In the genomic region with DNA sequence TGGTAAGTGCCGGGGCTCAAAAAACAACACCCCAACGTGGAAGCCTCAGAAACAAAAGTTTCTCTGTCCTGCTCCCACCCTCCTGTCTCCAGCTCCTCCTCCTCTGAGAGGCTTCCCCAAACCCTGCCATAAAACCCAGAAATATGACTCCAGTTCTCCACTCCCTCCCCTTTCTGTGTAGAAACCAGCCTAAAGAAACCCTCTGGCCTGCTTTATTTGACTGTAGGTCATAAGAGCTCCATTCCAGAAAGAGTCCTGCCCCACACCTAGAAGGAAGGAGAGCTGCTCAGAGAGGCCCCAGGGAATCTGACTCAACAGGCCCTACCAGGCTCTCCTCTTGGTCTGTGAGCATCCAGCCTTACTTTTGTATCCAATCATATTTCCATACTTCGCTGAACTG, we compare ENCODE assay signal across 11 cellular contexts. TPM values are rescaled to one million over a fixed set of nuclear protein-coding genes. Genes with fewer than 3 reads are reported as not detected.
DNase-seq lines count a peak whose midpoint lies in the region; ATAC-seq and TF ChIP-seq lines count a peak whose summit lies in the region.
"Had no signal": no experiment of that assay in that cellular context is flagged by ENCODE, and none has a peak within 500 bp of the region (broad histone marks: within the 10 kb centered on the region; RNA-seq: fewer than 3 reads in every experiment).

No MANE protein-coding gene starts in this region.

- H3K4me1 ChIP-seq in stomach: peaks cover 51 to 74% (median 62%) of the 10 kb centered on the region in 4 donors

- WGBS in stomach, 5 donors: 68 to 75% (median 71%) methylated on average over 3 of the region's 3 CpGs

- no peaks in the 10 kb centered on the region for H3K9me3 Mint-ChIP-seq in activated CD4-positive, alpha-beta T cell treated with anti-CD3 and anti-CD28 coated beads for 36 hours (ENCODE audit: low read depth)
- no peaks in the 10 kb centered on the region; the same call in 1 of the 2 replicates for H3K9me3 Mint-ChIP-seq in WTC11
- H3K9me3 Mint-ChIP-seq: activated B cell treated with CpG ODN at 0.5 μM for 24 hours had no signal

- H3K27ac ChIP-seq in stomach: peak overlapping the region; percentile 52 to 89 (median 79)
- H3K27ac ChIP-seq: thoracic aorta had no signal

- no peak for DNase-seq in activated CD4-positive, alpha-beta T cell treated with anti-CD3 and anti-CD28 coated beads for 36 hours
- no peak for DNase-seq in activated CD4-positive, alpha-beta T cell treated with anti-CD3 and anti-CD28 coated beads for 4 hours
- DNase-seq in WTC11 (ENCODE audit: low spot score): no peak
- peak; percentile 9 for DNase-seq in fibroblast of the aortic adventitia (ENCODE audit: low read depth)
- DNase-seq in stomach: no peak
- DNase-seq in activated CD4-positive, CD25-positive, alpha-beta regulatory T cell treated with anti-CD3 and anti-CD28 coated beads, Interleukin-2, amount 50 U/mL, for 72 hours: no peak
- DNase-seq: activated B cell treated with CpG ODN at 0.5 μM for 24 hours, mesendoderm had no signal

- H3K36me3 ChIP-seq in stomach: peaks cover 0 to 8% (median 3%) of the 10 kb centered on the region in 4 donors
- H3K36me3 ChIP-seq: thoracic aorta had no signal

- H3K4me1 Mint-ChIP-seq in activated CD4-positive, alpha-beta T cell treated with anti-CD3 and anti-CD28 coated beads for 36 hours: peaks cover 86% of the 10 kb centered on the region
- H3K4me1 Mint-ChIP-seq in WTC11: peaks cover 27% of the 10 kb centered on the region

- no peaks in the 10 kb centered on the region for H3K27me3 Mint-ChIP-seq in activated CD4-positive, alpha-beta T cell treated with anti-CD3 and anti-CD28 coated beads for 36 hours
- H3K27me3 Mint-ChIP-seq in WTC11 (ENCODE audit: low read depth): no peaks in the 10 kb centered on the region

- intact Hi-C loops in activated CD4-positive, alpha-beta T cell treated with anti-CD3 and anti-CD28 coated beads for 36 hours (cut with DNase I, micrococcal nuclease): no loop called here
- intact Hi-C loops in stomach (cut with DNase I; ENCODE audit: low total_unique reads): no loop called here

- TF ChIP-seq CTCF in WTC11 (IDR thresholded peaks at IDR 0.05) (no peak), fibroblast of the aortic adventitia (IDR thresholded peaks at IDR 0.05; ENCODE audit: insufficient read depth, low read length) (no peak), stomach (IDR thresholded peaks at IDR 0.05) (no peak)

- CTCF ChIA-PET in activated CD4-positive, alpha-beta T cell treated with anti-CD3 and anti-CD28 coated beads for 36 hours (lab: Charles Lee): interaction anchor here (0.6 to 3.7 kb wide), 5 partner anchors 9 to 221 kb away, joined by 3 to 12 read pairs (median 4); a partner anchor contains a TSS
- CTCF ChIA-PET in WTC11 (lab: Charles Lee): interaction anchor here (1.1 to 1.5 kb wide), 3 partner anchors 9 to 378 kb away, joined by 4 to 10 read pairs (median 6); no protein-coding TSS in a partner anchor

- H3K4me3 ChIP-seq in fibroblast of the aortic adventitia (ENCODE audit: low read depth, low read length) (no peak overlapping the region), stomach (peak overlapping the region in 1 of 4 donors; percentile 24)
- H3K4me3 ChIP-seq: thoracic aorta had no signal

- H3K36me3 Mint-ChIP-seq in activated CD4-positive, alpha-beta T cell treated with anti-CD3 and anti-CD28 coated beads for 36 hours (ENCODE audit: low read depth): no peaks in the 10 kb centered on the region
- no peaks in the 10 kb centered on the region for H3K36me3 Mint-ChIP-seq in WTC11

- H3K27me3 ChIP-seq in stomach: no peaks in the 10 kb centered on the region

- ATAC-seq in activated CD4-positive, alpha-beta T cell treated with anti-CD3 and anti-CD28 coated beads for 36 hours: no peak
- ATAC-seq in WTC11 (no peak), HG02885 (IDR thresholded peaks at IDR 0.05; ENCODE audit: poor library complexity, unreplicated experiment) (no peak), GM18519 (IDR thresholded peaks at IDR 0.05; ENCODE audit: low FRiP score, unreplicated experiment) (no peak)

- H3K27ac Mint-ChIP-seq in activated CD4-positive, alpha-beta T cell treated with anti-CD3 and anti-CD28 coated beads for 36 hours: peak overlapping the region; percentile 44
- peak overlapping the region; percentile 68; the same call in 1 of the 2 replicates for H3K27ac Mint-ChIP-seq in WTC11
- H3K27ac Mint-ChIP-seq: activated B cell treated with CpG ODN at 0.5 μM for 24 hours had no signal

- H3K9me3 ChIP-seq in stomach: no peaks in the 10 kb centered on the region
- H3K9me3 ChIP-seq: thoracic aorta had no signal

- TF ChIP-seq POLR2A in stomach (IDR thresholded peaks at IDR 0.05): no peak

- no peak for TF ChIP-seq EP300 in stomach (IDR thresholded peaks at IDR 0.05)

- POLR2A ChIA-PET in activated CD4-positive, alpha-beta T cell treated with anti-CD3 and anti-CD28 coated beads for 36 hours (lab: Charles Lee): interaction anchor here (1.8 to 4.4 kb wide), 2 partner anchors 16 to 18 kb away, joined by 4 to 25 read pairs; a partner anchor contains a TSS
- POLR2A ChIA-PET in WTC11 (lab: Charles Lee): no interaction called here

- no peak overlapping the region for H3K4me3 Mint-ChIP-seq in activated CD4-positive, alpha-beta T cell treated with anti-CD3 and anti-CD28 coated beads for 36 hours
- H3K4me3 Mint-ChIP-seq in WTC11: no peak overlapping the region
- H3K4me3 Mint-ChIP-seq: activated B cell treated with CpG ODN at 0.5 μM for 24 hours had no signal

TF ChIP-seq in WTC11, 78 proteins besides CTCF, POLR2A, EP300 and RAD21 (continues in another document):
- TF ChIP-seq ZNF396 (CRISPR knock-in tag; IDR thresholded peaks at IDR 0.05; ENCODE audit: borderline replicate concordance): no peak
- TF ChIP-seq, protein P1, sequence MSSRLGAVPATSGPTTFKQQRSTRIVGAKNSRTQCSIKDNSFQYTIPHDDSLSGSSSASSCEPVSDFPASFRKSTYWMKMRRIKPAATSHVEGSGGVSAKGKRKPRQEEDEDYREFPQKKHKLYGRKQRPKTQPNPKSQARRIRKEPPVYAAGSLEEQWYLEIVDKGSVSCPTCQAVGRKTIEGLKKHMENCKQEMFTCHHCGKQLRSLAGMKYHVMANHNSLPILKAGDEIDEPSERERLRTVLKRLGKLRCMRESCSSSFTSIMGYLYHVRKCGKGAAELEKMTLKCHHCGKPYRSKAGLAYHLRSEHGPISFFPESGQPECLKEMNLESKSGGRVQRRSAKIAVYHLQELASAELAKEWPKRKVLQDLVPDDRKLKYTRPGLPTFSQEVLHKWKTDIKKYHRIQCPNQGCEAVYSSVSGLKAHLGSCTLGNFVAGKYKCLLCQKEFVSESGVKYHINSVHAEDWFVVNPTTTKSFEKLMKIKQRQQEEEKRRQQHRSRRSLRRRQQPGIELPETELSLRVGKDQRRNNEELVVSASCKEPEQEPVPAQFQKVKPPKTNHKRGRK (CRISPR knock-in tag; IDR thresholded peaks at IDR 0.05; ENCODE audit: borderline replicate concordance): no peak
- TF ChIP-seq, protein P2, sequence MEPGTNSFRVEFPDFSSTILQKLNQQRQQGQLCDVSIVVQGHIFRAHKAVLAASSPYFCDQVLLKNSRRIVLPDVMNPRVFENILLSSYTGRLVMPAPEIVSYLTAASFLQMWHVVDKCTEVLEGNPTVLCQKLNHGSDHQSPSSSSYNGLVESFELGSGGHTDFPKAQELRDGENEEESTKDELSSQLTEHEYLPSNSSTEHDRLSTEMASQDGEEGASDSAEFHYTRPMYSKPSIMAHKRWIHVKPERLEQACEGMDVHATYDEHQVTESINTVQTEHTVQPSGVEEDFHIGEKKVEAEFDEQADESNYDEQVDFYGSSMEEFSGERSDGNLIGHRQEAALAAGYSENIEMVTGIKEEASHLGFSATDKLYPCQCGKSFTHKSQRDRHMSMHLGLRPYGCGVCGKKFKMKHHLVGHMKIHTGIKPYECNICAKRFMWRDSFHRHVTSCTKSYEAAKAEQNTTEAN (CRISPR knock-in tag; IDR thresholded peaks at IDR 0.05): no peak

RNA-seq across cellular contexts. Expression of a gene that starts 0.9 kb away (rescaled TPM):
- 1 to 10 TPM; 1.9 to 2.1 TPM for total RNA-seq in activated CD4-positive, alpha-beta T cell treated with anti-CD3 and anti-CD28 coated beads for 36 hours
- total RNA-seq in WTC11 (2021) (0.55 TPM in 1 of 3 replicates, not detected in the others), fibroblast of the aortic adventitia (ENCODE audit: low replicate concordance) (not detected in 2 replicates), stomach (100 to 1,000 TPM in 2 of 5 donors, 10 to 100 TPM in 1, 1 to 10 TPM in 1, not detected in 1; 3.1 to 237 (median 93.3) TPM)
- 1,000 to 10,000 TPM in 1 of 3 donors, 100 to 1,000 TPM in 2; 142 to 2,173 (median 337) TPM for polyA plus RNA-seq in stomach
- total RNA-seq: activated B cell treated with CpG ODN at 0.5 μM for 24 hours had no signal

RNA-seq across cellular contexts. Expression of a gene that starts 16.9 kb away (rescaled TPM):
- total RNA-seq in activated CD4-positive, alpha-beta T cell treated with anti-CD3 and anti-CD28 coated beads for 36 hours: 10 to 100 TPM; 36.4 to 45.0 TPM
- total RNA-seq in WTC11 (2021) (52.0 to 56.9 TPM (median 54.4 TPM) in 3 replicates), fibroblast of the aortic adventitia (ENCODE audit: low replicate concordance) (48.8 and 342 TPM in 2 replicates), stomach (10 to 100 TPM in 4 of 5 donors, 1 to 10 TPM in 1; 2.3 to 60.7 (median 51.7) TPM)
- polyA plus RNA-seq in stomach: 10 to 100 TPM; 54.6 to 61.9 (median 57.3) TPM

RNA-seq across cellular contexts. Expression of a gene that starts 23.2 kb away (rescaled TPM):
- total RNA-seq in activated CD4-positive, alpha-beta T cell treated with anti-CD3 and anti-CD28 coated beads for 36 hours: 10 to 100 TPM; 10.1 to 16.7 TPM
- total RNA-seq in WTC11 (2021): 21.4 to 23.4 TPM (median 21.9 TPM) in 3 replicates
- 5.4 and 7.0 TPM in 2 replicates for total RNA-seq in fibroblast of the aortic adventitia (ENCODE audit: low replicate concordance)
- 10 to 100 TPM in 4 of 5 donors, 1 to 10 TPM in 1; 9.5 to 64.3 (median 31.5) TPM for total RNA-seq in stomach
- 10 to 100 TPM in 1 of 3 donors, 1 to 10 TPM in 2; 8.4 to 13.1 (median 8.9) TPM for polyA plus RNA-seq in stomach

RNA-seq across cellular contexts. Expression of a gene that starts 52.3 kb away (rescaled TPM):
- total RNA-seq in activated CD4-positive, alpha-beta T cell treated with anti-CD3 and anti-CD28 coated beads for 36 hours: 100 to 1,000 TPM in 1 of 2 experiments, 10 to 100 TPM in 1; 66.8 to 122 TPM
- total RNA-seq in WTC11 (2021) (296 to 319 TPM (median 303 TPM) in 3 replicates), fibroblast of the aortic adventitia (ENCODE audit: low replicate concordance) (142 and 482 TPM in 2 replicates), stomach (100 to 1,000 TPM in 3 of 5 donors, 10 to 100 TPM in 2; 51.9 to 369 (median 105) TPM)
- 100 to 1,000 TPM; 234 to 315 (median 267) TPM for polyA plus RNA-seq in stomach
